Comparison of ENCODE assay signal across 15 cellular contexts in the genomic region with DNA sequence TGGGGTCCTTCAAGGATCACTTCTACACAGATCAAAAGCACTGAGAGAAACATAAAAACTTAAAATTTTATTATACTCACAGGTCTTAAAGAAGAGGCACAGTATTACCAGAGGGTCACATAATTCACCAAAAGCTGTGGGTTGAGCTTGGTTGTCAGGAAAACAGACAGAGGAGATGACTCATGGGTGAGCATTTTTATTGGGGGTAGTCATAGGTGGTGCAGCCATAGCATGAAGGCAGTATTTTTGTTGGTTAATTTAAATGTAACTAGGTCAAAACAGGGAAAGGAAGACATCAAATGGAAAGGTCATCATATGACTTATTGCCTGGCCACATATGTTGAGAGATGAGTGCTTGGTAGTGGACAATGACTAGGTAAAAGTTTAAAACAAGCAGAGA. TPM values are rescaled to one million over a fixed set of nuclear protein-coding genes. Genes with fewer than 3 reads are reported as not detected.
DNase-seq lines count a peak whose midpoint lies in the region; TF ChIP-seq lines count a peak whose summit lies in the region.
"Had no signal": no experiment of that assay in that cellular context is flagged by ENCODE, and none has a peak within 500 bp of the region (broad histone marks: within the 10 kb centered on the region; RNA-seq: fewer than 3 reads in every experiment).

No MANE protein-coding gene starts in this region.

- POLR2A ChIA-PET in BJ (lab: Charles Lee) = interaction anchor here (0.6 kb wide), 1 partner anchor 597 kb away, joined by 9 read pairs; no protein-coding TSS in a partner anchor

- no peaks in the 10 kb centered on the region for H3K36me3 ChIP-seq in BJ (ENCODE audit: control insufficient read depth, insufficient read depth, low read length)
- H3K36me3 ChIP-seq: gastroesophageal sphincter, suprapubic skin had no signal

- CTCF ChIA-PET in BJ (lab: Yijun Ruan, JAX) = interaction anchor here (0.8 kb wide), 1 partner anchor 49 kb away, joined by 3 read pairs; no protein-coding TSS in a partner anchor

- DNase-seq in BJ (ENCODE audit: low read depth) (peak; percentile 62), M059J (ENCODE audit: low read depth) (peak; percentile 92), cardiac fibroblast (ENCODE audit: low read depth in 2 of 2) (peak; percentile 45 to 97), lung microvascular endothelial cell (ENCODE audit: low read depth in 2 of 2) (peak; percentile 81 to 90), OCI-M1 (lab: John Stamatoyannopoulos, UW) (no peak), midbrain (lab: John Stamatoyannopoulos, UW) (no peak), COR-L47 (lab: John Stamatoyannopoulos, UW) (no peak)
- DNase-seq in stimulated activated CD4-positive, alpha-beta T cell treated with anti-CD3 and anti-CD28 coated beads, Interleukin-4, amount 100 ng/mL, for 1 hour = no peak
- DNase-seq: activated CD8-positive, alpha-beta memory T cell treated with anti-CD3 and anti-CD28 coated beads, Interleukin-2, amount 50 U/mL, for 4 hours; CD4-positive, CD25-positive, alpha-beta regulatory T cell; T-helper 9 cell had no signal

- no peak for TF ChIP-seq CTCF in BJ (IDR thresholded peaks at IDR 0.05; ENCODE audit: insufficient read depth, low read depth, low read length)
- no peak for TF ChIP-seq CTCF in cardiac fibroblast (IDR thresholded peaks at IDR 0.05; ENCODE audit: low read depth, low read length)

- no peaks in the 10 kb centered on the region for H3K27me3 ChIP-seq in BJ (ENCODE audit: control insufficient read depth, insufficient read depth, low read length)
- H3K27me3 ChIP-seq: gastroesophageal sphincter, suprapubic skin had no signal

- H3K4me3 ChIP-seq in BJ (ENCODE audit: low read depth, low read length) (no peak overlapping the region), cardiac fibroblast (replicated peaks in 1 of 2; ENCODE audit: low read depth in 2 of 2, low read length in 2 of 2) (no peak overlapping the region)
- H3K4me3 ChIP-seq: gastroesophageal sphincter, GM12878, suprapubic skin had no signal

RNA-seq across cellular contexts. Expression of gene OR5B17, which starts 24.2 kb away (rescaled TPM):
- not detected in 2 replicates for polyA plus RNA-seq in BJ (2011; rRNA removed)
- polyA minus RNA-seq in BJ (2011; rRNA and poly(A)+ RNA removed) = not detected in 2 replicates
- total RNA-seq in M059J (2014; rRNA removed; shearing (Covaris generic)) = not detected in 2 replicates
- total RNA-seq in lung microvascular endothelial cell = not detected in 2 replicates
- total RNA-seq: CD4-positive, CD25-positive, alpha-beta regulatory T cell; gastroesophageal sphincter; GM12878; lower leg skin; suprapubic skin had no signal
- polyA plus RNA-seq: CD4-positive, CD25-positive, alpha-beta regulatory T cell; GM12878 had no signal

Comparison
In these comparisons a context has a peak if more than half of its experiments do, and no peak if none do; other contexts are left out.
1. DNase-seq: peak in BJ (single experiment), M059J (single experiment), cardiac fibroblast (2 of 2) and lung microvascular endothelial cell (2 of 2); none in OCI-M1 (single experiment), stimulated activated CD4-positive, alpha-beta T cell treated with anti-CD3 and anti-CD28 coated beads, Interleukin-4, amount 100 ng/mL, for 1 hour (single experiment), midbrain (single experiment) and COR-L47 (single experiment).